15 cellular contexts compared by ENCODE assay signal in the genomic region with DNA sequence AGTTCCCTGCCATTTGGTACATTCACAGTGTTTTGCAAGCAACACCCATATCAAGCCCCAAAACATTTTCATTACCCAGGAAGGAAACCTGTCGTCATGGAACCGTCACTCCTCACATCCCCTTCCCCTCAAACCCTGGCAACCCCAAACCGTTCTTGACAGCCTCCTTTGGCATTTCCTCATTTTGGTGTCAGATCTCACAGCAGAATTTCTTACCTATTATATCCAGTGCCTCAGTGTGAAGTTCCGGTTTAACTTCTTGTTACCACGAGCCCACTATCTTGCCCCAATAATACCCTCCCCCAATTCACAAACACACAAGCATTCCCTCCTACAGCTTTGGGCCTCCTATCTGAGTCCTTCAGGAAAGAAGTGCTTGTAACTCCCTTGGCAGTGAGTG. TPM values are rescaled to one million over a fixed set of nuclear protein-coding genes. Genes with fewer than 3 reads are reported as not detected.
"Had no signal": no experiment of that assay in that cellular context is flagged by ENCODE, and none has a peak within 500 bp of the region (broad histone marks: within the 10 kb centered on the region; RNA-seq: fewer than 3 reads in every experiment).

No MANE protein-coding gene starts in this region.

RNA-seq across cellular contexts. Expression of gene NAT8, which starts 16.0 kb away (rescaled TPM):
- total RNA-seq: dermis blood vessel endothelial cell; esophagus squamous epithelium; heart right ventricle; left ventricle myocardium superior; lower lobe of right lung; mesenteric fat pad; myocyte; naive thymus-derived CD8-positive, alpha-beta T cell; omental fat pad; pancreas; posterior vena cava; pulmonary artery endothelial cell; suprapubic skin; upper lobe of right lung; vagina had no signal
